9 cellular contexts compared by ENCODE assay signal in genomic region chr19:18961767-18962423, GRCh38. TPM values are rescaled to one million over a fixed set of nuclear protein-coding genes. Genes with fewer than 3 reads are reported as not detected.
DNase-seq lines count a peak whose midpoint lies in the region; ATAC-seq and TF ChIP-seq lines count a peak whose summit lies in the region.
"Had no signal": no experiment of that assay in that cellular context is flagged by ENCODE, and none has a peak within 500 bp of the region (broad histone marks: within the 10 kb centered on the region; RNA-seq: fewer than 3 reads in every experiment).

No MANE protein-coding gene starts in this region.

- H3K9me3 Mint-ChIP-seq in CD8-positive, alpha-beta T cell = no peaks in the 10 kb centered on the region
- H3K9me3 Mint-ChIP-seq: activated CD4-positive, alpha-beta memory T cell treated with anti-CD3 and anti-CD28 coated beads, Interleukin-2, amount 10 ng/mL, durations not matched to agents 7 days and 5 days had no signal

- no peaks in the 10 kb centered on the region for H3K36me3 Mint-ChIP-seq in CD8-positive, alpha-beta T cell

- no peaks in the 10 kb centered on the region for H3K4me1 ChIP-seq in CD8-positive, alpha-beta T cell (ENCODE audit: insufficient read depth, low read length)
- H3K4me1 ChIP-seq in HCT116 (ENCODE audit: control insufficient read depth in 1 of 2, insufficient read depth in 2 of 2, low read length in 2 of 2) (peaks cover 0 to 4% of the 10 kb centered on the region in 2 experiments; a peak in 1 of 4 replicates), iPS-20b (ENCODE audit: insufficient read depth, low read length) (peaks cover 5% of the 10 kb centered on the region; the same call in 1 of the 2 replicates)

- peak; percentile 76 for ATAC-seq in CD8-positive, alpha-beta T cell
- ATAC-seq in HCT116 = peak; percentile 52

- no peaks in the 10 kb centered on the region for H3K9me2 ChIP-seq in HCT116 (ENCODE audit: insufficient read depth)

- POLR2A ChIA-PET in CD8-positive, alpha-beta T cell (lab: Charles Lee) = no interaction called here
- POLR2A ChIA-PET in HCT116 (lab: Charles Lee) = no interaction called here

- CTCF ChIA-PET in CD8-positive, alpha-beta T cell (lab: Charles Lee) = no interaction called here
- CTCF ChIA-PET in HCT116 (lab: Charles Lee) = no interaction called here

- no peak for TF ChIP-seq CTCF in CD8-positive, alpha-beta T cell (IDR thresholded peaks at IDR 0.05)
- TF ChIP-seq CTCF in HCT116 (IDR thresholded peaks at IDR 0.05 in 2 of 3, conservative IDR thresholded peaks at IDR 0.05 in 1 of 3; ENCODE audit: borderline replicate concordance in 1 of 3, insufficient read depth in 1 of 3, low read depth in 2 of 3, low read length in 2 of 3) = no peak
- TF ChIP-seq CTCF in foreskin fibroblast (IDR thresholded peaks at IDR 0.05; ENCODE audit: low read depth, low read length) = no peak

- intact Hi-C loops in CD8-positive, alpha-beta T cell (cut with DNase I, micrococcal nuclease) = no loop called here
- intact Hi-C loops in HCT116 (cut with micrococcal nuclease) = no loop called here

- H3K27me3 ChIP-seq in CD8-positive, alpha-beta T cell (ENCODE audit: insufficient read depth, low read length) = no peaks in the 10 kb centered on the region
- H3K27me3 ChIP-seq in HCT116 (ENCODE audit: insufficient read depth, low read length) (no peaks in the 10 kb centered on the region), iPS-20b (ENCODE audit: insufficient read depth, low read length) (peaks cover 6% of the 10 kb centered on the region), MG63 (no peaks in the 10 kb centered on the region; the same call in none of the 2 replicates)

- no TSS peak for BruUV-seq in HCT116 (replicated peaks; lab: Mats Ljungman, UMichigan)

- H4K20me1 ChIP-seq in HCT116 (ENCODE audit: insufficient read depth) = no peaks in the 10 kb centered on the region

- no peaks in the 10 kb centered on the region for H3K9me3 ChIP-seq in CD8-positive, alpha-beta T cell (ENCODE audit: low read length)
- H3K9me3 ChIP-seq in HCT116 (ENCODE audit: control insufficient read depth in 1 of 2, insufficient read depth in 1 of 2, low read depth in 1 of 2, low read length in 2 of 2) (no peaks in the 10 kb centered on the region), iPS-20b (ENCODE audit: insufficient read depth, low read depth, low read length) (no peaks in the 10 kb centered on the region), MG63 (no peaks in the 10 kb centered on the region)
- H3K9me3 ChIP-seq: suprapubic skin had no signal

- peaks cover 11% of the 10 kb centered on the region for H3K27me3 Mint-ChIP-seq in CD8-positive, alpha-beta T cell (ENCODE audit: low read depth)

- no peak overlapping the region for H3K4me2 ChIP-seq in HCT116 (ENCODE audit: low read length)

- H2AFZ ChIP-seq in HCT116 (ENCODE audit: low read depth, low read length, poor library complexity, severe bottlenecking) = no peak overlapping the region

- no peak overlapping the region for H3K4me3 ChIP-seq in CD8-positive, alpha-beta T cell (ENCODE audit: low read depth, low read length)
- H3K4me3 ChIP-seq in HCT116 (replicated peaks in 1 of 2; ENCODE audit: low read depth in 1 of 2, low read length in 2 of 2) = no peak overlapping the region
- H3K4me3 ChIP-seq in iPS-20b (ENCODE audit: low read length) = peak overlapping the region; percentile 50; the same call in 1 of the 2 replicates
- no peak overlapping the region for H3K4me3 ChIP-seq in MG63
- no peak overlapping the region for H3K4me3 ChIP-seq in foreskin fibroblast (ENCODE audit: low read depth in 1 of 2, low read length in 2 of 2)
- H3K4me3 ChIP-seq: suprapubic skin had no signal

- no peaks in the 10 kb centered on the region for H3K79me2 ChIP-seq in HCT116 (ENCODE audit: insufficient read depth, low read length)

- RAD21 ChIA-PET in HCT116 (lab: Charles Lee; ENCODE audit: low non-redundant PET in 1 of 2, low total read pairs in 2 of 2, uncharacterized antibody in 2 of 2, unreplicated experiment in 2 of 2) = no interaction called here

- DNase-seq in CD8-positive, alpha-beta T cell = peak in 3 of 7 experiments; percentile 2 to 43 (median 14)
- DNase-seq in HCT116 (ENCODE audit: low read depth, low spot score) = no peak
- peak; percentile 50 for DNase-seq in SW480 (ENCODE audit: low spot score)
- no peak for DNase-seq in MG63
- DNase-seq in activated effector memory CD4-positive, alpha-beta T cell treated with anti-CD3 and anti-CD28 coated beads, Interleukin-2, amount 50 U/mL, for 16 hours = no peak
- DNase-seq in foreskin fibroblast = no peak
- DNase-seq: activated CD4-positive, alpha-beta memory T cell treated with anti-CD3 and anti-CD28 coated beads, Interleukin-2, amount 10 ng/mL, durations not matched to agents 7 days and 5 days had no signal

- H3K27ac ChIP-seq in CD8-positive, alpha-beta T cell (ENCODE audit: low read depth, low read length) = no peak overlapping the region
- H3K27ac ChIP-seq in HCT116 (ENCODE audit: low read depth, low read length) = no peak overlapping the region
- H3K27ac ChIP-seq in iPS-20b (ENCODE audit: low read length) = no peak overlapping the region
- H3K27ac ChIP-seq: suprapubic skin had no signal

- no peaks in the 10 kb centered on the region for H3K36me3 ChIP-seq in CD8-positive, alpha-beta T cell (ENCODE audit: insufficient read depth, low read length)
- H3K36me3 ChIP-seq in HCT116 (ENCODE audit: control insufficient read depth in 1 of 2, insufficient read depth in 2 of 2, low read length in 2 of 2) (no peaks in the 10 kb centered on the region), iPS-20b (ENCODE audit: insufficient read depth, low read depth, low read length) (no peaks in the 10 kb centered on the region), MG63 (no peaks in the 10 kb centered on the region)
- H3K36me3 ChIP-seq: suprapubic skin had no signal

- H3K9ac ChIP-seq in HCT116 (ENCODE audit: low read length) (no peak overlapping the region), iPS-20b (ENCODE audit: low read depth, low read length) (no peak overlapping the region)

- H3K27ac Mint-ChIP-seq in CD8-positive, alpha-beta T cell = no peak overlapping the region
- H3K27ac Mint-ChIP-seq: activated CD4-positive, alpha-beta memory T cell treated with anti-CD3 and anti-CD28 coated beads, Interleukin-2, amount 10 ng/mL, durations not matched to agents 7 days and 5 days had no signal

- H3K4me3 Mint-ChIP-seq in CD8-positive, alpha-beta T cell = peak overlapping the region; percentile 37
- H3K4me3 Mint-ChIP-seq: activated CD4-positive, alpha-beta memory T cell treated with anti-CD3 and anti-CD28 coated beads, Interleukin-2, amount 10 ng/mL, durations not matched to agents 7 days and 5 days had no signal

- H3K4me1 Mint-ChIP-seq in CD8-positive, alpha-beta T cell (ENCODE audit: low read depth) = peaks cover 12% of the 10 kb centered on the region

- no peak for TF ChIP-seq RAD21 in HCT116 (IDR thresholded peaks at IDR 0.05; ENCODE audit: low read depth)

- no peak for TF ChIP-seq POLR2A in HCT116 (IDR thresholded peaks at IDR 0.05; ENCODE audit: borderline replicate concordance, extremely low read depth, insufficient read depth, insufficient read length)

TF ChIP-seq in HCT116, 20 proteins besides CTCF, POLR2A, EP300 and RAD21:
- no peak for TF ChIP-seq FOSL1 (IDR thresholded peaks at IDR 0.05; ENCODE audit: low read depth)
- TF ChIP-seq SRF (IDR thresholded peaks at IDR 0.05; ENCODE audit: low read depth) = no peak
- no peak for TF ChIP-seq ELF1 (IDR thresholded peaks at IDR 0.05; ENCODE audit: borderline replicate concordance, low read depth)
- no peak for TF ChIP-seq MAX (IDR thresholded peaks at IDR 0.05)

RNA-seq across cellular contexts. Expression of gene HOMER3, which starts 20.9 kb away (rescaled TPM):
- under 1 TPM in 1 of 2 experiments, not detected in 1; 0.90 TPM for total RNA-seq in CD8-positive, alpha-beta T cell
- 45.2 TPM for total RNA-seq in HCT116 (2021; ENCODE audit: unreplicated experiment)
- 50.6 and 54.1 TPM in 2 replicates for polyA plus RNA-seq in HCT116 (2012)
- 137 and 145 TPM in 2 replicates for total RNA-seq in MG63 (2014; rRNA removed; shearing (Covaris generic); ENCODE audit: low replicate concordance)
- total RNA-seq: activated CD4-positive, alpha-beta memory T cell treated with anti-CD3 and anti-CD28 coated beads, Interleukin-2, amount 10 ng/mL, durations not matched to agents 7 days and 5 days had no signal

RNA-seq across cellular contexts. Expression of gene DDX49, which starts 42.4 kb away (rescaled TPM):
- 10 to 100 TPM; 67.1 to 72.8 TPM for total RNA-seq in CD8-positive, alpha-beta T cell
- 51.9 TPM for total RNA-seq in HCT116 (2021; ENCODE audit: unreplicated experiment)
- polyA plus RNA-seq in HCT116 (2012) = 41.1 and 44.3 TPM in 2 replicates
- 142 and 214 TPM in 2 replicates for total RNA-seq in MG63 (2014; rRNA removed; shearing (Covaris generic); ENCODE audit: low replicate concordance)

RNA-seq across cellular contexts. Expression of gene COPE, which starts 42.7 kb away (rescaled TPM):
- 100 to 1,000 TPM; 207 to 211 TPM for total RNA-seq in CD8-positive, alpha-beta T cell
- total RNA-seq in HCT116 (2021; ENCODE audit: unreplicated experiment) = 263 TPM
- 279 and 360 TPM in 2 replicates for polyA plus RNA-seq in HCT116 (2012)
- total RNA-seq in MG63 (2014; rRNA removed; shearing (Covaris generic); ENCODE audit: low replicate concordance) = 528 and 780 TPM in 2 replicates

Comparison
In these comparisons a context has a peak if more than half of its experiments do, and no peak if none do; other contexts are left out.
1. RNA of gene HOMER3, which starts 20.9 kb away (total RNA-seq): 137 to 145 TPM in MG63 and 45.2 TPM in HCT116 (single experiment); 0.90 TPM in CD8-positive, alpha-beta T cell; every median in the first group is over 10 times any median in the second.